In genomic region chr10:67520924-67521520, GRCh38 we compare ENCODE assay signal across 8 cellular contexts.
A peak's percentile ranks its signal among the peaks of the same experiment; 100 is the strongest.
DNase-seq lines count a peak whose midpoint lies in the region; ATAC-seq lines count a peak whose summit lies in the region.

No MANE protein-coding gene starts in this region.

- no peak overlapping the region for H3K27ac Mint-ChIP-seq in activated T-cell treated with anti-CD3 and anti-CD28 coated beads, Interleukin-2, amount 50 U/mL, for 24 hours

- H3K4me3 Mint-ChIP-seq in activated T-cell treated with anti-CD3 and anti-CD28 coated beads, Interleukin-2, amount 50 U/mL, for 24 hours, result no peak overlapping the region

- in situ Hi-C loops in SK-MEL-5 (cut with HindIII; ENCODE audit: low pct_unique_long_range_greater_than_20kb, low sequenced_read_pairs), result no loop called here

- H3K4me1 Mint-ChIP-seq in activated T-cell treated with anti-CD3 and anti-CD28 coated beads, Interleukin-2, amount 50 U/mL, for 24 hours (ENCODE audit: low read depth), result peaks cover 2% of the 10 kb centered on the region

- ATAC-seq in GM21526 (IDR thresholded peaks at IDR 0.05; ENCODE audit: low FRiP score, unreplicated experiment), result peak; percentile 81

- H3K36me3 Mint-ChIP-seq in activated T-cell treated with anti-CD3 and anti-CD28 coated beads, Interleukin-2, amount 50 U/mL, for 24 hours (ENCODE audit: low read depth), result no peaks in the 10 kb centered on the region

- H3K9me3 Mint-ChIP-seq in activated T-cell treated with anti-CD3 and anti-CD28 coated beads, Interleukin-2, amount 50 U/mL, for 24 hours, result no peaks in the 10 kb centered on the region

- DNase-seq in activated T-cell treated with anti-CD3 and anti-CD28 coated beads for 24 hours (ENCODE audit: low read depth), result peak; percentile 11
- no peak for DNase-seq in activated T-cell treated with anti-CD3 and anti-CD28 coated beads, Interleukin-2, amount 50 U/mL, for 24 hours
- DNase-seq in HuH-7 (ENCODE audit: low spot score), result peak; percentile 17
- DNase-seq in SK-MEL-5 (ENCODE audit: low read depth, low spot score), result peak; percentile 69
- peak in 46 of 61 donors; percentile 1 to 81 (median 18) for DNase-seq in caudate nucleus (lab: John Stamatoyannopoulos, UW)
- peak; percentile 65 for DNase-seq in kidney tubule cell (ENCODE audit: low spot score)
- DNase-seq in substantia nigra (lab: John Stamatoyannopoulos, UW), result peak in 35 of 49 donors; percentile 1 to 67 (median 28)

- peaks cover 2% of the 10 kb centered on the region for H3K27me3 Mint-ChIP-seq in activated T-cell treated with anti-CD3 and anti-CD28 coated beads, Interleukin-2, amount 50 U/mL, for 24 hours

- no peak overlapping the region for H3K27ac ChIP-seq in caudate nucleus (ENCODE audit: low read depth, low read length)
- no peak overlapping the region for H3K27ac ChIP-seq in substantia nigra (ENCODE audit: low read depth, low read length, poor library complexity, severe bottlenecking)
